ENCODE assay signal across 8 cellular contexts in genomic region chr11:12235945-12236743, GRCh38.
DNase-seq lines count a peak whose midpoint lies in the region; ATAC-seq and TF ChIP-seq lines count a peak whose summit lies in the region.

No MANE protein-coding gene starts in this region.

- WGBS in GM23248 (ENCODE audit: low coverage in 1 of 2, low lambda C conversion rate in 2 of 2, missing lambda C conversion rate in 2 of 2), 2 experiments: 74 to 77% methylated on average over 13 of the region's 13 CpGs

- no peak overlapping the region for H2AFZ ChIP-seq in GM23248

- H3K27me3 ChIP-seq in GM23248 (replicated peaks; ENCODE audit: insufficient read depth) (no peaks in the 10 kb centered on the region), breast epithelium (no peaks in the 10 kb centered on the region)

- peak; percentile 5 to 48 for DNase-seq in NOMO-1 (lab: John Stamatoyannopoulos, UW; ENCODE audit: unreplicated experiment in 2 of 2)
- DNase-seq in NOMO-1 treated with dmso at 0.1 percent for 144 hours (lab: John Stamatoyannopoulos, UW; ENCODE audit: unreplicated experiment): no peak
- peak; percentile 76 for DNase-seq in GM23248
- DNase-seq in M059J (ENCODE audit: low read depth): peak; percentile 82
- DNase-seq in T-helper 17 cell: peak in 1 of 3 donors; percentile 25
- peak in 1 of 2 donors; percentile 78 for DNase-seq in breast epithelium (ENCODE audit: low spot score in 2 of 2)
- DNase-seq in kidney glomerular epithelial cell (lab: John Stamatoyannopoulos, UW): peak; percentile 85
- peak in 2 of 3 experiments; percentile 32 to 38 for DNase-seq in stimulated activated CD4-positive, alpha-beta T cell treated with anti-CD3 and anti-CD28 coated beads, TNF-alpha, amount 100 ng/mL, for 24 hours (ENCODE audit: low read depth in 3 of 3)

- in situ Hi-C loops in GM23248 (cut with MboI): loop anchor here (25.0 kb wide), 1 partner anchor 174 kb away; no protein-coding TSS in a partner anchor

- H3K4me3 Mint-ChIP-seq in T-helper 17 cell: peak overlapping the region; percentile 66

- no peak for TF ChIP-seq POLR2A in breast epithelium (IDR thresholded peaks at IDR 0.05)

- peaks cover 27% of the 10 kb centered on the region; the same call in 1 of the 2 replicates for H3K36me3 ChIP-seq in GM23248 (ENCODE audit: low read depth)
- H3K36me3 ChIP-seq in breast epithelium: no peaks in the 10 kb centered on the region

- H3K27ac ChIP-seq in GM23248 (peak overlapping the region; percentile 96), breast epithelium (peak overlapping the region; percentile 78 to 83)

- peaks cover 3% of the 10 kb centered on the region for H3K36me3 Mint-ChIP-seq in T-helper 17 cell (ENCODE audit: low read depth)

- peak overlapping the region; percentile 12 for H3K9ac ChIP-seq in GM23248

- H3K4me3 ChIP-seq in GM23248 (no peak overlapping the region), breast epithelium (no peak overlapping the region)

- intact Hi-C loops in breast epithelium (cut with DNase I; ENCODE audit: low total_unique reads): no loop called here

- H3K4me1 ChIP-seq in GM23248 (ENCODE audit: insufficient read depth): peaks cover 34% of the 10 kb centered on the region
- H3K4me1 ChIP-seq in breast epithelium: no peaks in the 10 kb centered on the region

- peak; percentile 55 to 83 (median 71) for TF ChIP-seq CTCF in breast epithelium (IDR thresholded peaks at IDR 0.05)

- H3K27me3 Mint-ChIP-seq in T-helper 17 cell: no peaks in the 10 kb centered on the region

- peaks cover 32% of the 10 kb centered on the region for H3K4me1 Mint-ChIP-seq in T-helper 17 cell

- peak; percentile 75 for ATAC-seq in T-helper 17 cell

- H3K9me2 ChIP-seq in GM23248 (ENCODE audit: insufficient read depth): no peaks in the 10 kb centered on the region

- H3K27ac Mint-ChIP-seq in T-helper 17 cell: peak overlapping the region; percentile 90

- H3K4me2 ChIP-seq in GM23248 (ENCODE audit: unreplicated experiment): no peak overlapping the region

- peaks cover 55% of the 10 kb centered on the region for H3F3A ChIP-seq in GM23248 (ENCODE audit: insufficient read depth)

- H3K79me2 ChIP-seq in GM23248 (ENCODE audit: insufficient read depth): peaks cover 25% of the 10 kb centered on the region

- H4K20me1 ChIP-seq in GM23248 (ENCODE audit: insufficient read depth): no peaks in the 10 kb centered on the region

- H3K9me3 ChIP-seq in GM23248 (ENCODE audit: low read depth) (no peaks in the 10 kb centered on the region), T-helper 17 cell (ENCODE audit: control insufficient read depth, low read length, poor library complexity, severe bottlenecking) (no peaks in the 10 kb centered on the region), breast epithelium (no peaks in the 10 kb centered on the region)
